27 cellular contexts compared by ENCODE assay signal in the genomic region with DNA sequence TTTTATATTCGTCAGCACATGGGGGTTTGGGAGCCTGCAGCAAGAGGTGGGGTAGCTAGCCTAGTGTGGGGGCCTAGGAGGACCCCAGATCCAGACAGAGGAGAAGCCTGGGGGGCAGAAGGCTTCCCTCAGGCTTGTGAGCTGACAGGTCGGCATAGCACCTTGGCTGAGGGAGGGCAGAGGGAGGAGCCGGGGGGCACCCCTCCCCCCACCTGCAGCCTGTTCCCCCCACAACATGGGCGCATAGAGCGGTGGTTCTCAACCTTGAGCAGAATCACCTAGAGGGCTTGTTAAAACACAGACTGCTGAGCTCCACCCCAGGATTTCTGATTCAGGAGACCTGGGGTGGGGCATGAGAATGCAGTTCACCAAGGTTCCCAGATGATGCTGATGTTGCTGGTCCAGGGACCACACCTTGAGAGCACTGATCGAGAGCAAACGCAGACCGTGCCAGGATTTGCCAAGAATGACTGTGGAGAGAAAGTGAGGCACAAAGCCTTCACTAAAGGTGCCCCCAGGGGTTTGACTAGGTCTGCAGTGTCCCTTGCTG.
DNase-seq lines count a peak whose midpoint lies in the region; ATAC-seq and TF ChIP-seq lines count a peak whose summit lies in the region.
"Had no signal": no experiment of that assay in that cellular context is flagged by ENCODE, and none has a peak within 500 bp of the region (broad histone marks: within the 10 kb centered on the region; RNA-seq: fewer than 3 reads in every experiment).

No MANE protein-coding gene starts in this region.

- H3K14ac ChIP-seq in IMR-90 (replicated peaks; ENCODE audit: low read depth, low read length), result no peak overlapping the region

- no peak overlapping the region for H3K23ac ChIP-seq in IMR-90 (ENCODE audit: low read depth, low read length)

- no peak overlapping the region for H3K4me2 ChIP-seq in IMR-90 (ENCODE audit: low read depth, low read length)
- H3K4me2 ChIP-seq: PC-9, smooth muscle cell had no signal

- H2AK9ac ChIP-seq in IMR-90 (replicated peaks; ENCODE audit: low read depth, low read length, poor library complexity), result no peak overlapping the region

- no peak overlapping the region for H4K8ac ChIP-seq in IMR-90 (ENCODE audit: low read depth in 2 of 2, low read length in 2 of 2)

- peaks cover 9% of the 10 kb centered on the region; the same call in 1 of the 2 replicates for H3K9me1 ChIP-seq in IMR-90 (ENCODE audit: insufficient read depth, low read length)

- H3K4me3 Mint-ChIP-seq in type B pancreatic cell, result no peak overlapping the region
- H3K4me3 Mint-ChIP-seq: CD8-positive, alpha-beta memory T cell; effector memory CD8-positive, alpha-beta T cell; natural killer cell had no signal

- H3K27ac ChIP-seq in IMR-90 (ENCODE audit: insufficient read depth, low read length) (no peak overlapping the region), coronary artery (no peak overlapping the region), prostate gland (no peak overlapping the region)
- H3K27ac ChIP-seq: HL-60, PC-9, upper lobe of left lung had no signal

- BruUV-seq in IMR-90 (replicated peaks; lab: Mats Ljungman, UMichigan), result no TSS peak

- ATAC-seq in IMR-90 (ENCODE audit: low read depth), result no peak
- ATAC-seq in left lobe of liver, result no peak
- ATAC-seq: effector memory CD8-positive, alpha-beta T cell; HepG2; natural killer cell had no signal

- H3K36me3 ChIP-seq in IMR-90 (ENCODE audit: control insufficient read depth, insufficient read depth, low read length) (no peaks in the 10 kb centered on the region), prostate gland (no peaks in the 10 kb centered on the region)
- H3K36me3 ChIP-seq: upper lobe of left lung had no signal

- H3K9me3 ChIP-seq in IMR-90 (ENCODE audit: control insufficient read depth, insufficient read depth, low read length), result no peaks in the 10 kb centered on the region
- H3K9me3 ChIP-seq in prostate gland, result no peaks in the 10 kb centered on the region
- H3K9me3 ChIP-seq: upper lobe of left lung had no signal

- no peak for DNase-seq in IMR-90
- peak; percentile 47 for DNase-seq in coronary artery (ENCODE audit: low spot score)
- peak; percentile 23 for DNase-seq in left lobe of liver (ENCODE audit: low spot score)
- DNase-seq in type B pancreatic cell (ENCODE audit: extremely low spot score, unreplicated experiment), result peak; percentile 50
- DNase-seq in prostate gland (ENCODE audit: low spot score), result no peak
- no peak for DNase-seq in CD1c-positive myeloid dendritic cell (ENCODE audit: extremely low spot score)
- no peak for DNase-seq in NCI-H187 (lab: John Stamatoyannopoulos, UW)
- DNase-seq: activated CD4-positive, alpha-beta T cell treated with anti-CD3 and anti-CD28 coated beads for 48 hours; activated naive CD4-positive, alpha-beta T cell treated with Interleukin-2 at 50 U/mL for 16 hours; activated T-cell treated with anti-CD3 and anti-CD28 coated beads, Interleukin-2, amount 50 U/mL, for 48 hours; amniotic stem cell; CD8-positive, alpha-beta memory T cell; DMS53; effector memory CD8-positive, alpha-beta T cell; Kasumi-1; natural killer cell; NCI-H2171; NCI-H524; NK-92 treated with Interleukin-12 subunit alpha and Interleukin-12 subunit beta, amount 100 ng/mL, for 24 hours; PC-9; retina; SHP77 treated with DMSO at 0.1 percent for 48 hours; stimulated activated CD4-positive, alpha-beta T cell treated with anti-CD3 and anti-CD28 coated beads, Interleukin-2, amount 100 ng/mL, for 24 hours had no signal

- no peak overlapping the region for H4K91ac ChIP-seq in IMR-90 (ENCODE audit: insufficient read depth, low read depth, low read length)

- H4K5ac ChIP-seq in IMR-90 (ENCODE audit: low read depth, low read length), result no peak overlapping the region

- H2AK5ac ChIP-seq in IMR-90 (ENCODE audit: low read depth, low read length), result peak overlapping the region; percentile 68

- H3K4me1 Mint-ChIP-seq in type B pancreatic cell (ENCODE audit: unreplicated experiment), result peaks cover 22% of the 10 kb centered on the region
- H3K4me1 Mint-ChIP-seq: CD8-positive, alpha-beta memory T cell; natural killer cell had no signal

- H3K56ac ChIP-seq in IMR-90 (ENCODE audit: extremely low read depth, insufficient read depth, low read length), result no peak overlapping the region

- in situ Hi-C loops in IMR-90 (cut with MboI; ENCODE audit: low sequenced_read_pairs), result no loop called here

- CTCF ChIA-PET in IMR-90 (lab: Yijun Ruan, JAX), result no interaction called here

- H3K4me3 ChIP-seq in IMR-90 (ENCODE audit: insufficient read depth, low read depth, low read length) (no peak overlapping the region), coronary artery (no peak overlapping the region), prostate gland (no peak overlapping the region)
- H3K4me3 ChIP-seq: PC-9, smooth muscle cell, upper lobe of left lung had no signal

- peak overlapping the region; percentile 61 for H3K27ac Mint-ChIP-seq in type B pancreatic cell
- H3K27ac Mint-ChIP-seq: effector memory CD8-positive, alpha-beta T cell; natural killer cell had no signal

- POLR2A ChIA-PET in IMR-90 (lab: Charles Lee; ENCODE audit: unreplicated experiment), result no interaction called here

- WGBS in IMR-90 (ENCODE audit: extremely low coverage in 2 of 2, insufficient read length in 1 of 2), 2 experiments, result 94% methylated on average over 3 of the region's 8 CpGs; no CpG with 5 or more reads in 1 of the 2 experiments
- 86% methylated on average over 8 of the region's 8 CpGs for WGBS in prostate gland

- H3K4me1 ChIP-seq in IMR-90 (ENCODE audit: control insufficient read depth, insufficient read depth, low read length) (peaks cover 25% of the 10 kb centered on the region), prostate gland (replicated peaks) (no peaks in the 10 kb centered on the region)

- H3K36me3 Mint-ChIP-seq in type B pancreatic cell, result no peaks in the 10 kb centered on the region
- H3K36me3 Mint-ChIP-seq: natural killer cell had no signal

- H3K9me3 Mint-ChIP-seq in type B pancreatic cell, result no peaks in the 10 kb centered on the region
- H3K9me3 Mint-ChIP-seq: CD8-positive, alpha-beta memory T cell; effector memory CD8-positive, alpha-beta T cell; natural killer cell had no signal

- intact Hi-C loops in IMR-90 (cut with micrococcal nuclease), result no loop called here
- intact Hi-C loops in prostate gland (cut with DNase I), result no loop called here

- H2BK120ac ChIP-seq in IMR-90 (ENCODE audit: low read depth, low read length), result no peak overlapping the region

- no peak overlapping the region for H3K9ac ChIP-seq in IMR-90 (ENCODE audit: low read depth, low read length)

- TF ChIP-seq CTCF in IMR-90 (conservative IDR thresholded peaks at IDR 0.05; ENCODE audit: low read depth, low read length), result no peak
- TF ChIP-seq CTCF in coronary artery (IDR thresholded peaks at IDR 0.05), result no peak
- no peak for TF ChIP-seq CTCF in type B pancreatic cell (conservative IDR thresholded peaks at IDR 0.05)
- no peak for TF ChIP-seq CTCF in prostate gland (IDR thresholded peaks at IDR 0.05)

- H3K79me1 ChIP-seq in IMR-90 (ENCODE audit: low read depth in 1 of 2, low read length in 2 of 2), result no peaks in the 10 kb centered on the region; a peak in 1 of 4 replicates

- no peak overlapping the region for H3K18ac ChIP-seq in IMR-90 (ENCODE audit: low read depth, low read length)

- 0 out of 2 replicates have a peak overlapping the region, but pooled peaks have one; percentile 25 for H2BK20ac ChIP-seq in IMR-90 (ENCODE audit: low read depth, low read length)

- dilution Hi-C loops in IMR-90 (cut with HindIII; ENCODE audit: low sequenced_read_pairs, unreplicated experiment), result no loop called here

- TF ChIP-seq RAD21 in IMR-90 (IDR thresholded peaks at IDR 0.05; ENCODE audit: low read length), result no peak

- peak overlapping the region; percentile 37; the same call in 1 of the 3 replicates for H2BK15ac ChIP-seq in IMR-90 (ENCODE audit: low read depth, low read length)

- no peak overlapping the region for H2BK5ac ChIP-seq in IMR-90 (ENCODE audit: low read depth, low read length, poor library complexity, severe bottlenecking)

- H4K20me1 ChIP-seq in IMR-90 (ENCODE audit: insufficient read depth, low read length), result no peaks in the 10 kb centered on the region

- H3K27me3 Mint-ChIP-seq in type B pancreatic cell, result peaks cover 34% of the 10 kb centered on the region

- H2AFZ ChIP-seq in IMR-90 (replicated peaks; ENCODE audit: low read length, poor library complexity), result no peak overlapping the region
- H2AFZ ChIP-seq: PC-9 had no signal

- H3K27me3 ChIP-seq in IMR-90 (ENCODE audit: control insufficient read depth, insufficient read depth, low read length), result peaks cover 2% of the 10 kb centered on the region; the same call in 1 of the 2 replicates
- H3K27me3 ChIP-seq in prostate gland (replicated peaks; ENCODE audit: insufficient read depth), result no peaks in the 10 kb centered on the region
- H3K27me3 ChIP-seq: upper lobe of left lung had no signal

- peak overlapping the region; percentile 56; the same call in 1 of the 2 replicates for H3K4ac ChIP-seq in IMR-90 (ENCODE audit: low read depth, low read length)

- TF ChIP-seq POLR2A in IMR-90 (IDR thresholded peaks at IDR 0.05; ENCODE audit: low read depth, low read length) (no peak), prostate gland (IDR thresholded peaks at IDR 0.05) (no peak)

TF ChIP-seq in IMR-90, 13 proteins besides CTCF, POLR2A, EP300 and RAD21:
- TF ChIP-seq NFE2L2 (IDR thresholded peaks at IDR 0.05; ENCODE audit: low read depth, low read length) (no peak), CHD1 (IDR thresholded peaks at IDR 0.05; ENCODE audit: low read depth, low read length) (no peak)

Comparison
In these comparisons a context has a peak if more than half of its experiments do, and no peak if none do; other contexts are left out.
1. DNase-seq: peak in coronary artery (single experiment), left lobe of liver (single experiment) and type B pancreatic cell (single experiment); none in IMR-90 (single experiment), prostate gland (single experiment), CD1c-positive myeloid dendritic cell (single experiment) and NCI-H187 (0 of 2).